ENCODE assay signal across 4 cellular contexts in the genomic region with DNA sequence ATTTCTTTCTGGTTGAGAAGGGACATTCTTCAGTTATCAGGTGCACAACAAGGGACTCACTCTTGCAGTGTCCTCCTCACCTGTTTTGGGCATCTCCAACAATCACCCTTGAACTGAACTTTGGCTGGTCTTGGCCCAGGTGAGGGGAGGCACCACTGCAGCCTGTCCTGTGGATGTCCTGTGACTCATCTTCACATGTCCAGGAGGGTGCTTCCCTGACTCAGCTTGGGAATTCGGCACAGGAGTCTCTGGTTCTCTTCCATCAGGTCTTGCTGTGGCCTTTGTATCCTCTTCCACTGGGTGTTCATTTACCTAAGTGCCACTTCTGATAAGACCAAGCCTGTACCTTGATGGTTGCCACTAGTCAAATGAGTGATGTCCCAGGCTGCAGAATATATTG.
"Had no signal": no experiment of that assay in that cellular context is flagged by ENCODE, and none has a peak within 500 bp of the region (broad histone marks: within the 10 kb centered on the region; RNA-seq: fewer than 3 reads in every experiment).

No MANE protein-coding gene starts in this region.

- H3K4me3 ChIP-seq: GM23338 had no signal

- H3K27ac ChIP-seq: HL-60 had no signal

- DNase-seq: H9, HCEC 1CT had no signal
